In genomic region chr11:72681226-72682153, GRCh38 we compare ENCODE assay signal across 14 cellular contexts. TPM values are rescaled to one million over a fixed set of nuclear protein-coding genes. Genes with fewer than 3 reads are reported as not detected.
DNase-seq lines count a peak whose midpoint lies in the region; ATAC-seq and TF ChIP-seq lines count a peak whose summit lies in the region.
"Had no signal": no experiment of that assay in that cellular context is flagged by ENCODE, and none has a peak within 500 bp of the region (broad histone marks: within the 10 kb centered on the region; RNA-seq: fewer than 3 reads in every experiment).

No MANE protein-coding gene starts in this region.

- CTCF ChIA-PET in HEK293 (lab: Yijun Ruan, JAX): interaction anchor here (0.5 to 5.1 kb wide), 9 partner anchors 10 to 467 kb away, joined by 3 to 50 read pairs (median 4); no protein-coding TSS in a partner anchor
- CTCF ChIA-PET in naive thymus-derived CD4-positive, alpha-beta T cell (lab: Charles Lee): interaction anchor here (0.6 to 3.4 kb wide), 4 partner anchors 22 to 497 kb away, joined by 3 to 8 read pairs (median 4); no protein-coding TSS in a partner anchor

- H3K4me1 ChIP-seq in CD4-positive, CD25-positive, alpha-beta regulatory T cell (ENCODE audit: control insufficient read depth, insufficient read depth, low read length, poor library complexity, severe bottlenecking): peaks cover 5% of the 10 kb centered on the region
- no peaks in the 10 kb centered on the region for H3K4me1 ChIP-seq in HEK293 (ENCODE audit: control insufficient read depth, insufficient read depth, low read length)
- peaks cover 2 to 3% of the 10 kb centered on the region in 2 donors for H3K4me1 ChIP-seq in naive thymus-derived CD4-positive, alpha-beta T cell (ENCODE audit: control insufficient read depth in 2 of 2, insufficient read depth in 2 of 2, low read length in 2 of 2)

- H3K4me1 Mint-ChIP-seq in CD4-positive, CD25-positive, alpha-beta regulatory T cell: peaks cover 0 to 23% (median 8%) of the 10 kb centered on the region in 4 donors
- H3K4me1 Mint-ChIP-seq in naive thymus-derived CD4-positive, alpha-beta T cell: peaks cover 7 to 33% (median 17%) of the 10 kb centered on the region in 7 donors
- H3K4me1 Mint-ChIP-seq in chondrocyte (ENCODE audit: low read depth): peaks cover 16% of the 10 kb centered on the region

- peaks cover 0 to 2% (median 0%) of the 10 kb centered on the region in 7 donors for H3K9me3 Mint-ChIP-seq in CD4-positive, CD25-positive, alpha-beta regulatory T cell
- H3K9me3 Mint-ChIP-seq in naive thymus-derived CD4-positive, alpha-beta T cell: no peaks in the 10 kb centered on the region
- H3K9me3 Mint-ChIP-seq in chondrocyte (ENCODE audit: low read depth): no peaks in the 10 kb centered on the region

- H3K9me3 ChIP-seq in CD4-positive, CD25-positive, alpha-beta regulatory T cell (ENCODE audit: control insufficient read depth in 2 of 2, low read length in 2 of 2): no peaks in the 10 kb centered on the region
- H3K9me3 ChIP-seq in HEK293 (ENCODE audit: control insufficient read depth, insufficient read depth, low read depth, low read length): no peaks in the 10 kb centered on the region
- H3K9me3 ChIP-seq in naive thymus-derived CD4-positive, alpha-beta T cell (ENCODE audit: control insufficient read depth in 2 of 3, low read length in 3 of 3): no peaks in the 10 kb centered on the region
- H3K9me3 ChIP-seq: heart left ventricle had no signal

- H3K27ac Mint-ChIP-seq in CD4-positive, CD25-positive, alpha-beta regulatory T cell: peak overlapping the region; percentile 62 to 81 (median 75)
- H3K27ac Mint-ChIP-seq in naive thymus-derived CD4-positive, alpha-beta T cell: peak overlapping the region in 6 of 9 donors; percentile 9 to 82 (median 70)
- no peak overlapping the region for H3K27ac Mint-ChIP-seq in chondrocyte (ENCODE audit: unreplicated experiment)

- TF ChIP-seq CTCF in HEK293 (tag by site-specific recombination; IDR thresholded peaks at IDR 0.05) (no peak), chondrocyte (IDR thresholded peaks at IDR 0.05) (no peak)

- ATAC-seq in CD4-positive, CD25-positive, alpha-beta regulatory T cell (ENCODE audit: low read depth in 2 of 2): no peak
- no peak for ATAC-seq in naive thymus-derived CD4-positive, alpha-beta T cell
- ATAC-seq in GM21717 (IDR thresholded peaks at IDR 0.05; ENCODE audit: unreplicated experiment): no peak
- ATAC-seq: Right ventricle myocardium inferior had no signal

- H3K4me3 Mint-ChIP-seq in CD4-positive, CD25-positive, alpha-beta regulatory T cell: no peak overlapping the region
- H3K4me3 Mint-ChIP-seq in naive thymus-derived CD4-positive, alpha-beta T cell: no peak overlapping the region
- H3K4me3 Mint-ChIP-seq in chondrocyte (ENCODE audit: unreplicated experiment): no peak overlapping the region

- POLR2A ChIA-PET in HEK293 (lab: Yijun Ruan, JAX): no interaction called here
- POLR2A ChIA-PET in naive thymus-derived CD4-positive, alpha-beta T cell (lab: Charles Lee): interaction anchor here (1.1 kb wide), 1 partner anchor 113 kb away, joined by 3 read pairs; the partner anchor contains the start of gene STARD10

- DNase-seq in CD4-positive, CD25-positive, alpha-beta regulatory T cell: no peak
- peak; percentile 45 for DNase-seq in cerebellum (ENCODE audit: low spot score)
- no peak for DNase-seq in naive thymus-derived CD4-positive, alpha-beta T cell
- no peak for DNase-seq in chondrocyte (ENCODE audit: low spot score)
- DNase-seq in effector CD8-positive, alpha-beta T cell (lab: John Stamatoyannopoulos, UW): no peak
- DNase-seq in NCI-H2107 treated with DMSO at 0.1 percent for 48 hours (lab: John Stamatoyannopoulos, UW; ENCODE audit: unreplicated experiment): no peak
- DNase-seq: aorta, GDM1, heart left ventricle, NCI-H1092, NCI-H524 treated with DMSO at 0.1 percent for 48 hours had no signal

- no peaks in the 10 kb centered on the region for H3K36me3 Mint-ChIP-seq in CD4-positive, CD25-positive, alpha-beta regulatory T cell
- H3K36me3 Mint-ChIP-seq in naive thymus-derived CD4-positive, alpha-beta T cell: peaks cover 0 to 3% (median under 1%) of the 10 kb centered on the region in 5 donors
- H3K36me3 Mint-ChIP-seq in chondrocyte (ENCODE audit: low read depth): peaks cover 2% of the 10 kb centered on the region

- no peak overlapping the region for H3K4me3 ChIP-seq in CD4-positive, CD25-positive, alpha-beta regulatory T cell (ENCODE audit: low read depth, low read length)
- H3K4me3 ChIP-seq in HEK293 (ENCODE audit: low read depth, low read length): no peak overlapping the region
- no peak overlapping the region for H3K4me3 ChIP-seq in naive thymus-derived CD4-positive, alpha-beta T cell (ENCODE audit: low read length)
- H3K4me3 ChIP-seq: heart left ventricle had no signal

- H3K27ac ChIP-seq in CD4-positive, CD25-positive, alpha-beta regulatory T cell (ENCODE audit: insufficient read depth, low read length, poor library complexity, severe bottlenecking): no peak overlapping the region
- H3K27ac ChIP-seq in HEK293 (ENCODE audit: extremely low read depth, low read depth, low read length): no peak overlapping the region
- H3K27ac ChIP-seq in naive thymus-derived CD4-positive, alpha-beta T cell (ENCODE audit: low read depth, low read length): no peak overlapping the region
- H3K27ac ChIP-seq: heart left ventricle had no signal

- peaks cover 12% of the 10 kb centered on the region for H3K27me3 Mint-ChIP-seq in CD4-positive, CD25-positive, alpha-beta regulatory T cell
- peaks cover 0 to 31% (median 0%) of the 10 kb centered on the region in 5 donors for H3K27me3 Mint-ChIP-seq in naive thymus-derived CD4-positive, alpha-beta T cell
- H3K27me3 Mint-ChIP-seq in chondrocyte (ENCODE audit: low read depth): peaks cover 42% of the 10 kb centered on the region

- peaks cover 2% of the 10 kb centered on the region for H3K27me3 ChIP-seq in CD4-positive, CD25-positive, alpha-beta regulatory T cell (ENCODE audit: control insufficient read depth, insufficient read depth, low read length)
- H3K27me3 ChIP-seq in naive thymus-derived CD4-positive, alpha-beta T cell (ENCODE audit: control insufficient read depth in 2 of 2, insufficient read depth in 2 of 2, low read length in 2 of 2): peaks cover 0 to 7% of the 10 kb centered on the region in 2 donors

- intact Hi-C loops in naive thymus-derived CD4-positive, alpha-beta T cell (cut with micrococcal nuclease): no loop called here

- peaks cover 3% of the 10 kb centered on the region for H3K36me3 ChIP-seq in CD4-positive, CD25-positive, alpha-beta regulatory T cell (ENCODE audit: control insufficient read depth, insufficient read depth, low read length)
- H3K36me3 ChIP-seq in HEK293 (ENCODE audit: control insufficient read depth in 2 of 2, insufficient read depth in 1 of 2, low read length in 2 of 2): peaks cover 0 to 26% of the 10 kb centered on the region in 2 experiments; a peak in 1 of 3 replicates
- peaks cover 0 to 24% (median 0%) of the 10 kb centered on the region in 3 experiments for H3K36me3 ChIP-seq in naive thymus-derived CD4-positive, alpha-beta T cell (ENCODE audit: control insufficient read depth in 2 of 3, insufficient read depth in 3 of 3, low read length in 3 of 3)

TF ChIP-seq in HEK293, 187 proteins besides CTCF, POLR2A, EP300 and RAD21 (continues in another document):
- TF ChIP-seq EGR2 (tag by site-specific recombination; IDR thresholded peaks at IDR 0.05; ENCODE audit: low read depth) (peak; percentile 99), KLF16 (tag by site-specific recombination; IDR thresholded peaks at IDR 0.05) (no peak), ZNF398 (tag by site-specific recombination; IDR thresholded peaks at IDR 0.05) (no peak; the same call in 1 of the 2 replicates), GLIS1 (tag by site-specific recombination; IDR thresholded peaks at IDR 0.05) (no peak), ZFHX2 (tag by site-specific recombination; conservative IDR thresholded peaks at IDR 0.05) (peak; percentile 100), GLIS2 (tag by site-specific recombination; IDR thresholded peaks at IDR 0.05) (no peak), ZBTB26 (tag by site-specific recombination; optimal IDR thresholded peaks at IDR 0.05) (peak; percentile 8), RBAK (tag by site-specific recombination; IDR thresholded peaks at IDR 0.05) (no peak), HOXA7 (CRISPR knock-in tag; IDR thresholded peaks at IDR 0.05; ENCODE audit: borderline replicate concordance) (no peak), WT1 (tag by site-specific recombination; IDR thresholded peaks at IDR 0.05) (peak; percentile 16; the same call in 1 of the 2 replicates), ZBTB1 (tag by site-specific recombination; IDR thresholded peaks at IDR 0.05) (no peak), MZF1 (tag by site-specific recombination; IDR thresholded peaks at IDR 0.05; ENCODE audit: borderline replicate concordance) (no peak), ZIC2 (tag by site-specific recombination; IDR thresholded peaks at IDR 0.05) (no peak)

RNA-seq across cellular contexts. Expression of gene PDE2A, which starts 7.3 kb away (rescaled TPM):
- total RNA-seq in CD4-positive, CD25-positive, alpha-beta regulatory T cell: 6.7 TPM
- polyA plus RNA-seq in CD4-positive, CD25-positive, alpha-beta regulatory T cell: not detected
- 8.4 TPM for total RNA-seq in cerebellum
- 1 to 10 TPM in 4 of 5 experiments, under 1 TPM in 1; 0.97 to 9.0 (median 1.7) TPM for total RNA-seq in naive thymus-derived CD4-positive, alpha-beta T cell
- polyA plus RNA-seq in naive thymus-derived CD4-positive, alpha-beta T cell: not detected
- total RNA-seq in chondrocyte: 0.21 TPM in 1 of 3 replicates, not detected in the others
